In genomic region chr21:14526816-14527689, GRCh38 we compare ENCODE assay signal across 15 cellular contexts. TPM values are rescaled to one million over a fixed set of nuclear protein-coding genes. Genes with fewer than 3 reads are reported as not detected.
DNase-seq lines count a peak whose midpoint lies in the region; ATAC-seq and TF ChIP-seq lines count a peak whose summit lies in the region.
"Had no signal": no experiment of that assay in that cellular context is flagged by ENCODE, and none has a peak within 500 bp of the region (broad histone marks: within the 10 kb centered on the region; RNA-seq: fewer than 3 reads in every experiment).

No MANE protein-coding gene starts in this region.

- no peak for TF ChIP-seq CTCF in PC-3 (conservative IDR thresholded peaks at IDR 0.05; ENCODE audit: low read depth, low read length)

- H3K27ac ChIP-seq in ACC112 (ENCODE audit: low read depth, low read length) (peak overlapping the region; percentile 45; the same call in 1 of the 2 replicates), PC-3 (ENCODE audit: low read length) (no peak overlapping the region), duodenal mucosa (ENCODE audit: low read depth, low read length) (no peak overlapping the region)
- H3K27ac ChIP-seq: BLaER1, VCaP had no signal

- H3K9me3 ChIP-seq in PC-3 (ENCODE audit: low read length): no peaks in the 10 kb centered on the region
- H3K9me3 ChIP-seq in duodenal mucosa (ENCODE audit: control insufficient read depth in 1 of 2, low read length in 2 of 2): no peaks in the 10 kb centered on the region
- H3K9me3 ChIP-seq: BLaER1 had no signal

- no peak for DNase-seq in PC-3
- DNase-seq in SW 1271 (lab: John Stamatoyannopoulos, UW): no peak
- DNase-seq in germinal center (ENCODE audit: low spot score): no peak
- DNase-seq: cortex of kidney, H9, KG1, NCI-H2171 had no signal

- H3F3A ChIP-seq in PC-3 (ENCODE audit: low read length, unreplicated experiment): no peaks in the 10 kb centered on the region

- H3K4me3 ChIP-seq in ACC112 (ENCODE audit: low read depth, low read length) (no peak overlapping the region), GM08714 (ENCODE audit: low read length) (peak overlapping the region; percentile 31; the same call in 1 of the 2 replicates), PC-3 (ENCODE audit: low read length) (no peak overlapping the region), duodenal mucosa (ENCODE audit: low read depth in 1 of 2, low read length in 2 of 2) (peak overlapping the region; percentile 11 to 29)
- H3K4me3 ChIP-seq: BLaER1 had no signal

- CTCF ChIA-PET in PC-3 (lab: Charles Lee): no interaction called here

- no peaks in the 10 kb centered on the region for H4K20me1 ChIP-seq in PC-3 (ENCODE audit: low read length)
- H4K20me1 ChIP-seq: BLaER1 had no signal

- H3K9ac ChIP-seq in PC-3 (ENCODE audit: low read length) (no peak overlapping the region), duodenal mucosa (ENCODE audit: low read depth in 1 of 2, low read length in 2 of 2) (peak overlapping the region in 1 of 2 donors; percentile 41)
- H3K9ac ChIP-seq: BLaER1 had no signal

- H2AFZ ChIP-seq in ACC112 (ENCODE audit: low read length, unreplicated experiment): no peak overlapping the region
- H2AFZ ChIP-seq in PC-3 (ENCODE audit: low read length): peak overlapping the region; percentile 33

- ATAC-seq in PC-3: no peak
- ATAC-seq in HG03045 (IDR thresholded peaks at IDR 0.05; ENCODE audit: unreplicated experiment): no peak
- ATAC-seq in HG02981 (IDR thresholded peaks at IDR 0.05; ENCODE audit: unreplicated experiment): no peak

- no peaks in the 10 kb centered on the region for H3K9me2 ChIP-seq in PC-3 (replicated peaks; ENCODE audit: low read length)

- POLR2A ChIA-PET in PC-3 (lab: Charles Lee; ENCODE audit: unreplicated experiment): no interaction called here

- H3K36me3 ChIP-seq in ACC112 (ENCODE audit: insufficient read depth, low read length) (no peaks in the 10 kb centered on the region), PC-3 (ENCODE audit: low read depth, low read length) (no peaks in the 10 kb centered on the region), duodenal mucosa (ENCODE audit: control insufficient read depth in 1 of 2, insufficient read depth in 2 of 2, low read length in 2 of 2) (no peaks in the 10 kb centered on the region)
- H3K36me3 ChIP-seq: BLaER1 had no signal

- H3K79me2 ChIP-seq in ACC112 (ENCODE audit: control insufficient read depth, insufficient read depth, low read length, unreplicated experiment): no peaks in the 10 kb centered on the region
- H3K79me2 ChIP-seq in PC-3 (ENCODE audit: low read length): no peaks in the 10 kb centered on the region

- intact Hi-C loops in PC-3 (cut with micrococcal nuclease): no loop called here

- no peaks in the 10 kb centered on the region for H3K27me3 ChIP-seq in ACC112 (ENCODE audit: insufficient read depth, low read length)
- H3K27me3 ChIP-seq in PC-3 (ENCODE audit: low read length): peaks cover 14% of the 10 kb centered on the region
- no peaks in the 10 kb centered on the region for H3K27me3 ChIP-seq in duodenal mucosa (ENCODE audit: control insufficient read depth in 1 of 2, insufficient read depth in 2 of 2, low read length in 2 of 2)
- H3K27me3 ChIP-seq: BLaER1 had no signal

- H3K4me2 ChIP-seq in PC-3 (ENCODE audit: low read length): peak overlapping the region; percentile 34; the same call in 1 of the 2 replicates
- H3K4me2 ChIP-seq: BLaER1 had no signal

- H3K4me1 ChIP-seq in ACC112 (ENCODE audit: control insufficient read depth, insufficient read depth, low read length, unreplicated experiment): peaks cover 17% of the 10 kb centered on the region
- H3K4me1 ChIP-seq in PC-3 (ENCODE audit: insufficient read depth, low read length): peaks cover under 1% of the 10 kb centered on the region; the same call in 1 of the 2 replicates
- H3K4me1 ChIP-seq in duodenal mucosa (ENCODE audit: control insufficient read depth in 1 of 2, insufficient read depth in 2 of 2, low read length in 2 of 2): peaks cover 5% of the 10 kb centered on the region in 2 donors
- H3K4me1 ChIP-seq: BLaER1 had no signal

- BruUV-seq in PC-3 (replicated peaks; lab: Mats Ljungman, UMichigan): no TSS peak

RNA-seq across cellular contexts. Expression of gene SAMSN1, which starts 19.1 kb away (rescaled TPM):
- total RNA-seq in PC-3 (2014; rRNA removed): 0.63 TPM in 1 of 2 replicates, not detected in the other
- total RNA-seq: neural crest cell had no signal

Comparison
In these comparisons a context has a peak if more than half of its experiments do, and no peak if none do; other contexts are left out.
1. H3K4me3 ChIP-seq: peak in GM08714 (single experiment) and duodenal mucosa (2 of 2); none in ACC112 (single experiment) and PC-3 (single experiment).